ENCODE assay signal across 24 cellular contexts in the genomic region with DNA sequence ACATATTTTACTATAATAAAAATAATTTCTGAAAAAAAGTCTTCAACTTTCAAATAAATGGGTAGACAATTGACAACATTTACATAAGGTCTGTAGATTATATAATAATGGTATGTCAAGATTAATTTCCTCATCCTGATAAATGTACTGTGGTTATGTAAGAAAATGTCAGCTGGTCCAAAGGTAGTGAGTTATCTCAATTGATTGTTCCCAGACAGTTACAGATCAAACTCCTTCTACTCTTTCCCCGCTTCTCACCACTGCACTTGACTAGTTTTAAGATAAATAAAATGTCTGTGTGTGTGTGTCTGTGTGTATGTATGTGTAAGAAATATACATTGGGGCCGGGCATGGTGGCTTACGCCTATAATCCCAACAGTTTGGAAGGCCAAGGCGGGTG. TPM values are rescaled to one million over a fixed set of nuclear protein-coding genes. Genes with fewer than 3 reads are reported as not detected.
A peak's percentile ranks its signal among the peaks of the same experiment; 100 is the strongest.
DNase-seq lines count a peak whose midpoint lies in the region; ATAC-seq, FAIRE-seq and TF ChIP-seq lines count a peak whose summit lies in the region.
"Had no signal": no experiment of that assay in that cellular context is flagged by ENCODE, and none has a peak within 500 bp of the region (broad histone marks: within the 10 kb centered on the region; RNA-seq: fewer than 3 reads in every experiment).

No MANE protein-coding gene starts in this region.

- peak; percentile 2 for DNase-seq in activated CD8-positive, alpha-beta T cell treated with anti-CD3 and anti-CD28 coated beads, Interleukin-2, amount 10 ng/mL, durations not matched to agents 7 days and 5 days
- DNase-seq in activated CD8-positive, alpha-beta T cell treated with anti-CD3 and anti-CD28 coated beads for 36 hours = no peak
- peak; percentile 4 for DNase-seq in islet precursor cell
- DNase-seq in right lobe of liver = no peak
- no peak for DNase-seq in retina
- DNase-seq in C1 segment of cervical spinal cord (lab: John Stamatoyannopoulos, UW) = no peak
- DNase-seq in GM12891 (ENCODE audit: insufficient read length, low spot score) = no peak
- DNase-seq: 8988T; ACHN; BE2C; Caco-2; Calu3; CD4-positive, alpha-beta T cell; CD8-positive, alpha-beta T cell; DMS79 treated with DMSO at 0.1 percent for 48 hours; GF-D8 had no signal

- no peaks in the 10 kb centered on the region for H3K9me3 ChIP-seq in right lobe of liver
- no peaks in the 10 kb centered on the region for H3K9me3 ChIP-seq in neural cell (ENCODE audit: low read length)
- H3K9me3 ChIP-seq: BE2C, Caco-2 had no signal

- no peaks in the 10 kb centered on the region for H4K20me1 ChIP-seq in neural cell (ENCODE audit: insufficient read depth)
- H4K20me1 ChIP-seq: BLaER1 had no signal

- TF ChIP-seq EP300 in neural cell (conservative IDR thresholded peaks at IDR 0.05; ENCODE audit: poor library complexity, severe bottlenecking) = no peak

- peaks cover 0 to 25% (median 6%) of the 10 kb centered on the region in 4 donors for H3K4me1 ChIP-seq in right lobe of liver
- H3K4me1 ChIP-seq: BLaER1, Caco-2 had no signal

- no peaks in the 10 kb centered on the region for H3F3A ChIP-seq in neural cell (ENCODE audit: insufficient read depth, low read length, poor library complexity, severe bottlenecking)

- no peak overlapping the region for H3K4me3 Mint-ChIP-seq in activated CD8-positive, alpha-beta T cell treated with anti-CD3 and anti-CD28 coated beads, Interleukin-2, amount 10 ng/mL, durations not matched to agents 7 days and 5 days
- H3K4me3 Mint-ChIP-seq in activated CD8-positive, alpha-beta T cell treated with anti-CD3 and anti-CD28 coated beads for 36 hours = no peak overlapping the region
- H3K4me3 Mint-ChIP-seq: CD4-positive, alpha-beta T cell; CD8-positive, alpha-beta T cell had no signal

- no peak for ATAC-seq in activated CD8-positive, alpha-beta T cell treated with anti-CD3 and anti-CD28 coated beads, Interleukin-2, amount 10 ng/mL, durations not matched to agents 7 days and 5 days
- ATAC-seq in activated CD8-positive, alpha-beta T cell treated with anti-CD3 and anti-CD28 coated beads for 36 hours = no peak
- peak in 1 of 4 donors; percentile 12 for ATAC-seq in right lobe of liver
- ATAC-seq: CD8-positive, alpha-beta T cell had no signal

- FAIRE-seq in GM12891 (lab: Jason Lieb, UNC) = no peak
- FAIRE-seq: A204.1, D721Med, G401.6, GM12892, GM18507 had no signal

- H3K27me3 ChIP-seq in right lobe of liver (no peaks in the 10 kb centered on the region), neural cell (ENCODE audit: insufficient read depth, low read depth, low read length) (peaks cover 21% of the 10 kb centered on the region)
- H3K27me3 ChIP-seq: BE2C had no signal

- POLR2A ChIA-PET in activated CD8-positive, alpha-beta T cell treated with anti-CD3 and anti-CD28 coated beads, Interleukin-2, amount 10 ng/mL, durations not matched to agents 7 days and 5 days (lab: Charles Lee) = interaction anchor here (1.8 kb wide), 1 partner anchor 16 kb away, joined by 5 read pairs; the partner anchor contains the start of gene MARCHF6
- POLR2A ChIA-PET in activated CD8-positive, alpha-beta T cell treated with anti-CD3 and anti-CD28 coated beads for 36 hours (lab: Charles Lee) = interaction anchor here (1.0 to 2.0 kb wide), 2 partner anchors 16 to 22 kb away, joined by 3 to 6 read pairs; partner anchors contain the start of gene MARCHF6

- no peak overlapping the region for H3K27ac Mint-ChIP-seq in activated CD8-positive, alpha-beta T cell treated with anti-CD3 and anti-CD28 coated beads, Interleukin-2, amount 10 ng/mL, durations not matched to agents 7 days and 5 days
- no peak overlapping the region for H3K27ac Mint-ChIP-seq in activated CD8-positive, alpha-beta T cell treated with anti-CD3 and anti-CD28 coated beads for 36 hours
- H3K27ac Mint-ChIP-seq: CD4-positive, alpha-beta T cell; CD8-positive, alpha-beta T cell had no signal

- H3K4me2 ChIP-seq in neural cell (ENCODE audit: low read length) = no peak overlapping the region
- H3K4me2 ChIP-seq: BLaER1 had no signal

- H2AFZ ChIP-seq in neural cell (ENCODE audit: low read depth, low read length) = no peak overlapping the region

- no peak for TF ChIP-seq CTCF in activated CD8-positive, alpha-beta T cell treated with anti-CD3 and anti-CD28 coated beads for 36 hours (IDR thresholded peaks at IDR 0.05)
- TF ChIP-seq CTCF in right lobe of liver (IDR thresholded peaks at IDR 0.05) = no peak
- no peak for TF ChIP-seq CTCF in neural cell (IDR thresholded peaks at IDR 0.05; ENCODE audit: poor library complexity, severe bottlenecking)

- peaks cover 5% of the 10 kb centered on the region for H3K4me1 Mint-ChIP-seq in activated CD8-positive, alpha-beta T cell treated with anti-CD3 and anti-CD28 coated beads, Interleukin-2, amount 10 ng/mL, durations not matched to agents 7 days and 5 days (ENCODE audit: low read depth)
- peaks cover 4% of the 10 kb centered on the region for H3K4me1 Mint-ChIP-seq in activated CD8-positive, alpha-beta T cell treated with anti-CD3 and anti-CD28 coated beads for 36 hours (ENCODE audit: low read depth)

- H3K9me2 ChIP-seq in neural cell (ENCODE audit: insufficient read depth, low read length) = no peaks in the 10 kb centered on the region

- H3K36me3 ChIP-seq in right lobe of liver = no peaks in the 10 kb centered on the region
- H3K36me3 ChIP-seq in neural cell (ENCODE audit: insufficient read depth, low read length) = no peaks in the 10 kb centered on the region
- H3K36me3 ChIP-seq: BE2C, BLaER1 had no signal

- CTCF ChIA-PET in activated CD8-positive, alpha-beta T cell treated with anti-CD3 and anti-CD28 coated beads, Interleukin-2, amount 10 ng/mL, durations not matched to agents 7 days and 5 days (lab: Charles Lee) = no interaction called here
- CTCF ChIA-PET in activated CD8-positive, alpha-beta T cell treated with anti-CD3 and anti-CD28 coated beads for 36 hours (lab: Charles Lee) = no interaction called here

- intact Hi-C loops in activated CD8-positive, alpha-beta T cell treated with anti-CD3 and anti-CD28 coated beads for 36 hours (cut with micrococcal nuclease) = no loop called here
- intact Hi-C loops in right lobe of liver (cut with DNase I) = no loop called here

- no peak overlapping the region for H3K9ac ChIP-seq in neural cell (ENCODE audit: low read length)
- H3K9ac ChIP-seq: BLaER1 had no signal

- no peak for TF ChIP-seq POLR2A in right lobe of liver (IDR thresholded peaks at IDR 0.05)
- TF ChIP-seq POLR2A in GM12891 (IDR thresholded peaks at IDR 0.05; ENCODE audit: low read depth, low read length) = no peak

- peaks cover 22% of the 10 kb centered on the region for H3K27me3 Mint-ChIP-seq in activated CD8-positive, alpha-beta T cell treated with anti-CD3 and anti-CD28 coated beads, Interleukin-2, amount 10 ng/mL, durations not matched to agents 7 days and 5 days (ENCODE audit: low read depth)
- H3K27me3 Mint-ChIP-seq in activated CD8-positive, alpha-beta T cell treated with anti-CD3 and anti-CD28 coated beads for 36 hours = peaks cover 21% of the 10 kb centered on the region

- no peaks in the 10 kb centered on the region for H3K36me3 Mint-ChIP-seq in activated CD8-positive, alpha-beta T cell treated with anti-CD3 and anti-CD28 coated beads, Interleukin-2, amount 10 ng/mL, durations not matched to agents 7 days and 5 days (ENCODE audit: low read depth)
- peaks cover 2% of the 10 kb centered on the region for H3K36me3 Mint-ChIP-seq in activated CD8-positive, alpha-beta T cell treated with anti-CD3 and anti-CD28 coated beads for 36 hours (ENCODE audit: low read depth)

- H3K4me3 ChIP-seq in right lobe of liver (no peak overlapping the region), neural cell (ENCODE audit: low read length) (no peak overlapping the region)
- H3K4me3 ChIP-seq: BLaER1 had no signal

- H3K79me2 ChIP-seq in neural cell (replicated peaks; ENCODE audit: insufficient read depth, low read length) = no peaks in the 10 kb centered on the region

- peak overlapping the region in 2 of 3 donors; percentile 57 to 71 for H3K27ac ChIP-seq in right lobe of liver
- peak overlapping the region; percentile 46 for H3K27ac ChIP-seq in neural cell (ENCODE audit: low read length)
- H3K27ac ChIP-seq: BLaER1, C4-2B had no signal

- TF ChIP-seq RAD21 in neural cell (conservative IDR thresholded peaks at IDR 0.05) = no peak

- 73% methylated on average over 4 of the region's 4 CpGs for WGBS in right lobe of liver (ENCODE audit: insufficient coverage, low coverage, low lambda C conversion rate, missing lambda C conversion rate)

- H3K9me3 Mint-ChIP-seq in activated CD8-positive, alpha-beta T cell treated with anti-CD3 and anti-CD28 coated beads, Interleukin-2, amount 10 ng/mL, durations not matched to agents 7 days and 5 days (ENCODE audit: insufficient read depth) = no peaks in the 10 kb centered on the region
- H3K9me3 Mint-ChIP-seq in activated CD8-positive, alpha-beta T cell treated with anti-CD3 and anti-CD28 coated beads for 36 hours = no peaks in the 10 kb centered on the region
- H3K9me3 Mint-ChIP-seq: CD4-positive, alpha-beta T cell; CD8-positive, alpha-beta T cell had no signal

TF ChIP-seq in neural cell, 6 proteins besides CTCF, POLR2A, EP300 and RAD21 (continues in another document):
- TF ChIP-seq EZH2 (IDR thresholded peaks at IDR 0.05; ENCODE audit: borderline replicate concordance, insufficient read depth, low read length, poor library complexity, severe bottlenecking) (no peak), SMC3 (conservative IDR thresholded peaks at IDR 0.05; ENCODE audit: poor library complexity) (no peak), MXI1 (conservative IDR thresholded peaks at IDR 0.05; ENCODE audit: poor library complexity, severe bottlenecking) (no peak)

TF ChIP-seq in GM12891, 5 proteins besides CTCF, POLR2A, EP300 and RAD21 (continues in another document):
- TF ChIP-seq SPI1 (IDR thresholded peaks at IDR 0.05; ENCODE audit: low read depth, low read length) (no peak), PAX5 (IDR thresholded peaks at IDR 0.05; ENCODE audit: insufficient read depth, low read length, severe bottlenecking) (no peak), POU2F2 (IDR thresholded peaks at IDR 0.05; ENCODE audit: low read depth, low read length) (no peak), TAF1 (IDR thresholded peaks at IDR 0.05; ENCODE audit: low read depth, low read length) (no peak)

RNA-seq across cellular contexts. Expression of gene MARCHF6, which starts 16.4 kb away (rescaled TPM):
- 10 to 100 TPM; 72.2 to 80.5 TPM for total RNA-seq in activated CD8-positive, alpha-beta T cell treated with anti-CD3 and anti-CD28 coated beads, Interleukin-2, amount 10 ng/mL, durations not matched to agents 7 days and 5 days
- 10 to 100 TPM; 92.8 to 95.6 TPM for total RNA-seq in activated CD8-positive, alpha-beta T cell treated with anti-CD3 and anti-CD28 coated beads for 36 hours
- 100 to 1,000 TPM in 1 of 6 experiments, 10 to 100 TPM in 5; 44.9 to 106 (median 68.6) TPM for total RNA-seq in right lobe of liver
- 243 and 282 TPM in 2 replicates for polyA plus RNA-seq in neural cell
- polyA minus RNA-seq in neural cell = 388 and 467 TPM in 2 replicates
- 56.6 TPM for polyA plus RNA-seq in GM12891 (2012; ENCODE audit: low read depth, missing spikeins)

RNA-seq across cellular contexts. Expression of gene CMBL, which starts 29.4 kb away (rescaled TPM):
- 1 to 10 TPM; 1.6 to 1.9 TPM for total RNA-seq in activated CD8-positive, alpha-beta T cell treated with anti-CD3 and anti-CD28 coated beads, Interleukin-2, amount 10 ng/mL, durations not matched to agents 7 days and 5 days
- 1 to 10 TPM; 1.2 to 1.4 TPM for total RNA-seq in activated CD8-positive, alpha-beta T cell treated with anti-CD3 and anti-CD28 coated beads for 36 hours
- 100 to 1,000 TPM in 3 of 6 experiments, 10 to 100 TPM in 3; 29.4 to 206 (median 97.7) TPM for total RNA-seq in right lobe of liver
- 0.58 and 1.1 TPM in 2 replicates for polyA plus RNA-seq in neural cell
- 1.4 and 2.9 TPM in 2 replicates for polyA minus RNA-seq in neural cell
- polyA plus RNA-seq in GM12891 (2012; ENCODE audit: low read depth, missing spikeins) = 14.8 TPM
- total RNA-seq: CD8-positive, alpha-beta T cell had no signal

Comparison
In these comparisons a context has a peak if more than half of its experiments do, and no peak if none do; other contexts are left out.
1. DNase-seq: peak in activated CD8-positive, alpha-beta T cell treated with anti-CD3 and anti-CD28 coated beads, Interleukin-2, amount 10 ng/mL, durations not matched to agents 7 days and 5 days (single experiment) and islet precursor cell (single experiment); none in activated CD8-positive, alpha-beta T cell treated with anti-CD3 and anti-CD28 coated beads for 36 hours (single experiment), right lobe of liver (0 of 3), retina (single experiment), C1 segment of cervical spinal cord (0 of 14) and GM12891 (single experiment).
2. RNA of gene CMBL, which starts 29.4 kb away (total RNA-seq): 29.4 to 206 TPM in right lobe of liver; 1.6 to 1.9 TPM in activated CD8-positive, alpha-beta T cell treated with anti-CD3 and anti-CD28 coated beads, Interleukin-2, amount 10 ng/mL, durations not matched to agents 7 days and 5 days and 1.2 to 1.4 TPM in activated CD8-positive, alpha-beta T cell treated with anti-CD3 and anti-CD28 coated beads for 36 hours; every median in the first group is over 10 times any median in the second.